8 cellular contexts compared by ENCODE assay signal in genomic region chr20:1265916-1266166, GRCh38. TPM values are rescaled to one million over a fixed set of nuclear protein-coding genes. Genes with fewer than 3 reads are reported as not detected.
DNase-seq lines count a peak whose midpoint lies in the region; ATAC-seq and TF ChIP-seq lines count a peak whose summit lies in the region.

No MANE protein-coding gene starts in this region.

- peak overlapping the region; percentile 72 for H3K9ac ChIP-seq in GM23248

- WGBS in GM23248 (ENCODE audit: low coverage in 1 of 2, low lambda C conversion rate in 2 of 2, missing lambda C conversion rate in 2 of 2), 2 experiments, result 1 to 2% methylated on average over 10 of the region's 10 CpGs

- no peaks in the 10 kb centered on the region for H3K27me3 ChIP-seq in GM23248 (replicated peaks; ENCODE audit: insufficient read depth)

- H4K20me1 ChIP-seq in GM23248 (ENCODE audit: insufficient read depth), result no peaks in the 10 kb centered on the region

- H3K27ac ChIP-seq in GM23248 (peak overlapping the region; percentile 48), VCaP (peak overlapping the region; percentile 68)

- in situ Hi-C loops in GM23248 (cut with MboI), result no loop called here

- H3K4me3 ChIP-seq in GM23248, result peak overlapping the region; percentile 76
- peak overlapping the region; percentile 72 for H3K4me3 ChIP-seq in fibroblast of pulmonary artery (replicated peaks; ENCODE audit: low read depth, low read length)
- H3K4me3 ChIP-seq in retinal pigment epithelial cell (ENCODE audit: low read length), result peak overlapping the region; percentile 62

- no peaks in the 10 kb centered on the region for H3F3A ChIP-seq in GM23248 (ENCODE audit: insufficient read depth)

- peaks cover 23% of the 10 kb centered on the region for H3K4me1 ChIP-seq in GM23248 (ENCODE audit: insufficient read depth)

- TF ChIP-seq CTCF in VCaP (conservative IDR thresholded peaks at IDR 0.05) (no peak), fibroblast of pulmonary artery (IDR thresholded peaks at IDR 0.05; ENCODE audit: low read length, missing control alignments) (no peak), retinal pigment epithelial cell (conservative IDR thresholded peaks at IDR 0.05; ENCODE audit: low read depth, low read length) (no peak)

- no peak for ATAC-seq in HG03108 (IDR thresholded peaks at IDR 0.05; ENCODE audit: unreplicated experiment)

- H3K4me2 ChIP-seq in GM23248 (ENCODE audit: unreplicated experiment), result peak overlapping the region; percentile 89

- no peaks in the 10 kb centered on the region for H3K9me3 ChIP-seq in GM23248 (ENCODE audit: low read depth)

- H2AFZ ChIP-seq in GM23248, result peak overlapping the region; percentile 95

- DNase-seq in GM23248 (no peak), fibroblast of pulmonary artery (ENCODE audit: low read depth) (no peak), retinal pigment epithelial cell (ENCODE audit: low read depth) (no peak), iPS-NIHi7 (ENCODE audit: extremely low spot score) (no peak), 8988T (no peak), DMS 273 (lab: John Stamatoyannopoulos, UW; ENCODE audit: unreplicated experiment) (no peak)

- H3K9me2 ChIP-seq in GM23248 (ENCODE audit: insufficient read depth), result no peaks in the 10 kb centered on the region

- 0 out of 2 replicates have a peak, but pooled peaks cover 5% of the 10 kb centered on the region for H3K79me2 ChIP-seq in GM23248 (ENCODE audit: insufficient read depth)

- H3K36me3 ChIP-seq in GM23248 (ENCODE audit: low read depth), result no peaks in the 10 kb centered on the region

RNA-seq across cellular contexts. Expression of gene SNPH, which starts 0.3 kb away (rescaled TPM):
- total RNA-seq in GM23248 (2014; rRNA removed; shearing (Covaris generic)), result 11.2 and 12.9 TPM in 2 replicates
- polyA plus RNA-seq in GM23248 (2016; fragmentation: Nextera tagmentation; extraction: Ambion mirVana), result 5.7 and 5.9 TPM in 2 replicates

RNA-seq across cellular contexts. Expression of gene RAD21L1, which starts 40.0 kb away (rescaled TPM):
- not detected in 2 replicates for total RNA-seq in GM23248 (2014; rRNA removed; shearing (Covaris generic))
- polyA plus RNA-seq in GM23248 (2016; fragmentation: Nextera tagmentation; extraction: Ambion mirVana), result 0.16 TPM in 2 replicates
